Comparison of ENCODE assay signal across 22 cellular contexts in the genomic region with DNA sequence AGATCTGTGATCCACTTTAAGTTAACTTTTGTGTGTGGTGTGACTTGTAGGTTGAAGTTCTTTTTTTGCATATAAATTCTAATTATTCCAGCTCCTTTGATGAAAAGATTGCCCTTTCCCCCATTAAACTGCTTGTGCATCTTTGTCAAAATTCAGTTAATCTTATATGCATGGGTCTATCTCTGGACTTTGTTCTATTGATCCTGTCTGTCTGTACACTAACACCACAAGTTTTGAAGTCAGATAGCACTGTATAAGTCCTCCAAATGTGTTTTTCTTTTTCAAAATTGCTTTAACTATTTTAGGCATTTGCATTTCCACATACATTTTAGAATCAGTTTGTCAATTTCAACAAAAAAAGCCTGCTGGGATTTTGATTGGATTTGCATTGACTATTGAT.
DNase-seq lines count a peak whose midpoint lies in the region; ATAC-seq, FAIRE-seq and TF ChIP-seq lines count a peak whose summit lies in the region.
"Had no signal": no experiment of that assay in that cellular context is flagged by ENCODE, and none has a peak within 500 bp of the region (broad histone marks: within the 10 kb centered on the region; RNA-seq: fewer than 3 reads in every experiment).

No MANE protein-coding gene starts in this region.

- H3K4me2 ChIP-seq in hepatocyte: peak overlapping the region; percentile 15
- H3K4me2 ChIP-seq: A549 had no signal

- H3K79me2 ChIP-seq in hepatocyte: no peaks in the 10 kb centered on the region

- no peak for TF ChIP-seq CTCF in Calu3 (IDR thresholded peaks at IDR 0.05; ENCODE audit: unreplicated experiment)
- TF ChIP-seq CTCF in hepatocyte (IDR thresholded peaks at IDR 0.05; ENCODE audit: poor library complexity): no peak

- no peak overlapping the region for H2AFZ ChIP-seq in hepatocyte
- H2AFZ ChIP-seq: GM23248 had no signal

- ATAC-seq in naive B cell (ENCODE audit: low read depth in 2 of 2) (no peak), HG02678 (IDR thresholded peaks at IDR 0.05; ENCODE audit: unreplicated experiment) (no peak), HG03025 (IDR thresholded peaks at IDR 0.05; ENCODE audit: low FRiP score, unreplicated experiment) (no peak)
- ATAC-seq in stimulated activated naive B cell treated with anti-CD40 and anti-IgM and Interleukin-4, amounts not matched to agents 10 μg/mL and 1 μg/mL and 100 μg/mL, for 72 hours (replicated peaks): no peak
- ATAC-seq: A549 had no signal

- FAIRE-seq in urothelium cell line (lab: Jason Lieb, UNC): no peak
- FAIRE-seq: A549, GM18507 had no signal

- H3K27me3 ChIP-seq in hepatocyte: no peaks in the 10 kb centered on the region
- H3K27me3 ChIP-seq: MG63, SJSA1 had no signal

- H3K4me1 Mint-ChIP-seq in Calu3 (ENCODE audit: low read depth, unreplicated experiment) (peaks cover 18% of the 10 kb centered on the region), naive B cell (peaks cover 64 to 82% (median 80%) of the 10 kb centered on the region in 3 donors)
- H3K4me1 Mint-ChIP-seq in stimulated activated naive B cell treated with anti-CD40 and anti-IgM and Interleukin-4, amounts not matched to agents 10 μg/mL and 1 μg/mL and 100 μg/mL, for 72 hours: peaks cover 56 to 81% of the 10 kb centered on the region in 2 donors

- peaks cover 13% of the 10 kb centered on the region for H3K4me1 ChIP-seq in hepatocyte (ENCODE audit: insufficient read depth)
- H3K4me1 ChIP-seq: A549 had no signal

- H3K4me3 Mint-ChIP-seq in Calu3 (ENCODE audit: low read depth, unreplicated experiment) (no peak overlapping the region), naive B cell (peak overlapping the region in 1 of 8 donors; percentile 2)
- peak overlapping the region in 1 of 2 donors; percentile 43 for H3K4me3 Mint-ChIP-seq in stimulated activated naive B cell treated with anti-CD40 and anti-IgM and Interleukin-4, amounts not matched to agents 10 μg/mL and 1 μg/mL and 100 μg/mL, for 72 hours

- DNase-seq in Calu3: no peak
- DNase-seq in hepatocyte (ENCODE audit: low spot score): no peak
- no peak for DNase-seq in naive B cell
- no peak for DNase-seq in stimulated activated naive B cell treated with anti-CD40 and anti-IgM and Interleukin-4, amounts not matched to agents 10 μg/mL and 1 μg/mL and 100 μg/mL, for 72 hours
- DNase-seq in urothelium cell line (ENCODE audit: low spot score): no peak
- DNase-seq: AML-193, H7, KG1, MG63, NCI-H1105 treated with DMSO at 0.1 percent for 48 hours, NCI-H146, NCI-H1930, NCI-H446 treated with DMSO at 0.1 percent for 48 hours, NCI-H526 treated with DMSO at 0.1 percent for 48 hours, Right ventricle myocardium superior, RPMI8226 had no signal

- no TSS peak for BruUV-seq in Calu3 (replicated peaks; lab: Mats Ljungman, UMichigan)

- H4K20me1 ChIP-seq in hepatocyte (ENCODE audit: insufficient read depth, poor library complexity, severe bottlenecking): no peaks in the 10 kb centered on the region

- H3K9me3 ChIP-seq in hepatocyte (ENCODE audit: low read depth): no peaks in the 10 kb centered on the region
- H3K9me3 ChIP-seq: A549, SJSA1 had no signal

- no peaks in the 10 kb centered on the region for H3K36me3 ChIP-seq in hepatocyte (replicated peaks; ENCODE audit: insufficient read depth, low read depth)
- H3K36me3 ChIP-seq: MG63, SJSA1 had no signal

- peaks cover 35% of the 10 kb centered on the region for H3K27me3 Mint-ChIP-seq in Calu3 (ENCODE audit: unreplicated experiment)
- no peaks in the 10 kb centered on the region for H3K27me3 Mint-ChIP-seq in naive B cell
- H3K27me3 Mint-ChIP-seq in stimulated activated naive B cell treated with anti-CD40 and anti-IgM and Interleukin-4, amounts not matched to agents 10 μg/mL and 1 μg/mL and 100 μg/mL, for 72 hours: no peaks in the 10 kb centered on the region

- H3K9me3 Mint-ChIP-seq in Calu3 (ENCODE audit: low read depth, unreplicated experiment) (peaks cover 4% of the 10 kb centered on the region), naive B cell (no peaks in the 10 kb centered on the region)
- H3K9me3 Mint-ChIP-seq in stimulated activated naive B cell treated with anti-CD40 and anti-IgM and Interleukin-4, amounts not matched to agents 10 μg/mL and 1 μg/mL and 100 μg/mL, for 72 hours: peaks cover 4 to 7% of the 10 kb centered on the region in 2 donors

- CTCF ChIA-PET in Calu3 (lab: Charles Lee): interaction anchor here (0.7 kb wide), 1 partner anchor 20 kb away, joined by 3 read pairs; no protein-coding TSS in a partner anchor

- intact Hi-C loops in Calu3 (cut with micrococcal nuclease; ENCODE audit: unreplicated experiment): no loop called here

- H3K9me2 ChIP-seq in hepatocyte (replicated peaks; ENCODE audit: insufficient read depth): no peaks in the 10 kb centered on the region

- H3K36me3 Mint-ChIP-seq in Calu3 (ENCODE audit: insufficient read depth, unreplicated experiment) (no peaks in the 10 kb centered on the region), naive B cell (no peaks in the 10 kb centered on the region)
- peaks cover 0 to 3% of the 10 kb centered on the region in 2 donors for H3K36me3 Mint-ChIP-seq in stimulated activated naive B cell treated with anti-CD40 and anti-IgM and Interleukin-4, amounts not matched to agents 10 μg/mL and 1 μg/mL and 100 μg/mL, for 72 hours

- H3K27ac ChIP-seq in hepatocyte: no peak overlapping the region
- H3K27ac ChIP-seq: A549, GM23248, SJSA1 had no signal

- peak overlapping the region; percentile 41 for H3K27ac Mint-ChIP-seq in Calu3 (ENCODE audit: unreplicated experiment)
- H3K27ac Mint-ChIP-seq in naive B cell: peak overlapping the region in 5 of 6 donors; percentile 12 to 85 (median 43)
- peak overlapping the region; percentile 38 for H3K27ac Mint-ChIP-seq in stimulated activated naive B cell treated with anti-CD40 and anti-IgM and Interleukin-4, amounts not matched to agents 10 μg/mL and 1 μg/mL and 100 μg/mL, for 72 hours

- H3K4me3 ChIP-seq in hepatocyte: no peak overlapping the region
- H3K4me3 ChIP-seq: A549, GM23248, MG63, SJSA1 had no signal
